In the genomic region with DNA sequence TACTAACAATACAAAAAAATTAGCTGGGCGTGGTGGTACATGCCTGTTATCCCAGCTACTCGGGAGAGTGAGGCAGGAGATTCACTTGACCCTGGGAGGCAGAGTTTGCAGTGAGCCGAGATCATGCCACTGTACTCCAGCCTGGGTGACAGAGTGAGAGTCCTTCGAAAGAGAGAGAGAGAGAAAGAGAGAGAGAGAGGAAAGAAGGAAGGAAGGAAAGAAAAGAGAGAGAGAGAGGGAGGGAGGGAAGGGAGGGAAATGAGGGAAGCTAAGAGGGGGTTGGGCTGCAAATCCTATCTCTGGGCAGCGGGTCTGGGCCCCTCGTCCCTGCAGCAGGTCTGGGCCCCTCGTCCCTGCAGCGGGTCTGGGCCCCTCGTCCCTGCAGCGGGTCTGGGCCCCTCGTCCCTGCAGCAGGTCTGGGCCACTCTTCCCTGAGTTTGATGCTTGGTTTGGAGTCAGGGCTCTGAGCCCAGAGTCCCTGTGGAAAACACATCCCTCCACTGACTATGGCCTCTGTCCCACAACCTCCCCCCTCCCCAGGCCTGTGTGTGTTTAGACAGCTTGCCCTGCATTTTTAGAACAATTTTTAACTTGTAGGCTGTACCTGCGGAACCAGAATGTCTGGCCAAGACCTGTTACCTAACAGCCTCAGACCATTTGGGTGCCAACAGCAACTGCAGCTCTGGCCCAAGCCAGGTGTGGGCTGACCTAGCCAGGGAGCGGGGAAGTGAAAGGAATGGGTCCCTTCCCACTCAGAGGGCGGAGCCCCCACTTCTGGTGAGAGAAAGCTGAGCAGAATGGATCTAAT, we compare ENCODE assay signal across 1 cellular context.
TF ChIP-seq lines count a peak whose summit lies in the region.

No MANE protein-coding gene starts in this region.

TF ChIP-seq in H1, 55 proteins besides CTCF, POLR2A, EP300 and RAD21 (continued from another document):
- TF ChIP-seq CHD1 (IDR thresholded peaks at IDR 0.05; ENCODE audit: low read depth, low read length) (no peak), HDAC6 (IDR thresholded peaks at IDR 0.05; ENCODE audit: low read depth, low read length) (no peak), CBX8 (IDR thresholded peaks at IDR 0.05; ENCODE audit: borderline replicate concordance, low read depth, low read length) (no peak), SRF (IDR thresholded peaks at IDR 0.05; ENCODE audit: low read depth, low read length) (no peak), RNF2 (IDR thresholded peaks at IDR 0.05; ENCODE audit: borderline replicate concordance, low read depth, low read length, missing control alignments, poor library complexity, severe bottlenecking) (no peak), CHD7 (IDR thresholded peaks at IDR 0.05; ENCODE audit: insufficient replicate concordance, low read length) (no peak), POLR2AphosphoS5 (IDR thresholded peaks at IDR 0.05; ENCODE audit: low read depth, low read length) (no peak), YY1 (IDR thresholded peaks at IDR 0.05; ENCODE audit: low read depth, low read length) (no peak), JUND (IDR thresholded peaks at IDR 0.05; ENCODE audit: low read length) (no peak), JUN (IDR thresholded peaks at IDR 0.05; ENCODE audit: low read depth, low read length) (no peak), KDM5A (IDR thresholded peaks at IDR 0.05; ENCODE audit: low read length) (no peak), FOSL1 (IDR thresholded peaks at IDR 0.05; ENCODE audit: insufficient read depth, low read depth, low read length) (no peak), SP4 (IDR thresholded peaks at IDR 0.05; ENCODE audit: low read length) (no peak)
